19 cellular contexts compared by ENCODE assay signal in the genomic region with DNA sequence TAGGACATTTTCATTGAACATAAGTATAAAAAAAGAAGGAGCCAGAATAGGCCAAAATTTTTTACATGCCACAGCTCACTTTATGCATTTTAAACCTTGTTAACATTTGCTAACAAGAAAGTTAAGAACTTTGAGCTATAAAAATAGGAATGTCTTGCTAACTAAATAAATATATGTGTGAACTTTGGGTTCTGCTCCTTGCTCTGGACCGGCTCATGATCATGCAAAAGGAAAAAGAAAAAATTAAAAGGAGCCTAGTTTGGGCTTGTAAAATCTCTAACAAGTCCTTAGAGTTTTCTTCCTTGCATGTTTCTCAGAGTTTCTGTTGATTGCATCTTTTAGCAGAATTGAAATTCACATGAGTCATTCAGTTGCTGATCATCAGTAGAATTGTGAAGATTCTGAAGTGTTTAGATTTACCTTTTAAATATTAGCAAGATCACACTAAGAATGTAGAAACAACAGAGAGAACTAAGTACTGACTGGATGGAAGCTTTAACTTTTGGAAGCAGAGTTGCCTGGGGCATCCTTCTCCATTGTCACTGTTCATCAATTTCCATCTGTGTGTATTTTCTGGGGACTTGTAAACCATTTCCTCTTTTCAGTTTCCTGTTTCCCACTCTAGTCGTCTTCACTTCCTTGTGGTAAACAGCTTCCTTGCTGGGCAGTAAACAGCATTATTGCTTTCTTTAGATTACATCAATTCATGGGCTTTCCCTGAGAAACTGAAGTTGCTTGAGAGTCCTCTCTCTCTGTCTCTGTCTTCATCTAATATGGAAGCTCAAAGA.
DNase-seq lines count a peak whose midpoint lies in the region; ATAC-seq and TF ChIP-seq lines count a peak whose summit lies in the region.
"Had no signal": no experiment of that assay in that cellular context is flagged by ENCODE, and none has a peak within 500 bp of the region (broad histone marks: within the 10 kb centered on the region; RNA-seq: fewer than 3 reads in every experiment).

No MANE protein-coding gene starts in this region.

- H3K27me3 ChIP-seq in SK-N-SH (ENCODE audit: insufficient read depth) (no peaks in the 10 kb centered on the region), OCI-LY3 (ENCODE audit: low read depth, low read length) (no peaks in the 10 kb centered on the region), smooth muscle cell (ENCODE audit: low read depth) (no peaks in the 10 kb centered on the region)
- no peaks in the 10 kb centered on the region for H3K27me3 ChIP-seq in CD4-positive, alpha-beta memory T cell (ENCODE audit: insufficient read depth, low read length)
- H3K27me3 ChIP-seq: ascending aorta, gastrocnemius medialis, pancreas had no signal

- ATAC-seq in SK-N-SH treated with all-trans-retinoic acid at 6 μM for 48 hours (no peak), GM19455 (IDR thresholded peaks at IDR 0.05; ENCODE audit: unreplicated experiment) (no peak), GM19397 (IDR thresholded peaks at IDR 0.05; ENCODE audit: unreplicated experiment) (no peak)
- ATAC-seq: activated T-helper 17 cell treated with anti-CD3 and anti-CD28 coated beads, Interleukin-2, amount 50 U/mL, for 72 hours; gastrocnemius medialis; pancreas had no signal

- H3K36me3 ChIP-seq in SK-N-SH (replicated peaks in 1 of 2; ENCODE audit: control insufficient read depth in 1 of 2, insufficient read depth in 2 of 2, low read length in 1 of 2) (no peaks in the 10 kb centered on the region), OCI-LY3 (replicated peaks; ENCODE audit: low read depth, low read length) (no peaks in the 10 kb centered on the region), smooth muscle cell (ENCODE audit: low read depth) (no peaks in the 10 kb centered on the region)
- no peaks in the 10 kb centered on the region for H3K36me3 ChIP-seq in CD4-positive, alpha-beta memory T cell (ENCODE audit: insufficient read depth, low read length)
- H3K36me3 ChIP-seq: ascending aorta, gastrocnemius medialis, pancreas had no signal

- no peak for TF ChIP-seq RAD21 in SK-N-SH (IDR thresholded peaks at IDR 0.05; ENCODE audit: low read length)

- no peak for TF ChIP-seq EP300 in SK-N-SH (IDR thresholded peaks at IDR 0.05; ENCODE audit: borderline replicate concordance in 1 of 2, low read depth in 1 of 2, low read length in 1 of 2)

- POLR2A ChIA-PET in SK-N-SH (lab: Yijun Ruan, JAX), result no interaction called here
- POLR2A ChIA-PET in CD4-positive, alpha-beta memory T cell (lab: Charles Lee; ENCODE audit: partially characterized antibody), result no interaction called here

- H3K27ac ChIP-seq in SK-N-SH (ENCODE audit: low read depth in 2 of 2, low read length in 1 of 2) (no peak overlapping the region), OCI-LY3 (ENCODE audit: low read length) (peak overlapping the region; percentile 45), smooth muscle cell (ENCODE audit: low read depth) (peak overlapping the region; percentile 15)
- H3K27ac ChIP-seq in CD4-positive, alpha-beta memory T cell (ENCODE audit: low read depth, low read length), result no peak overlapping the region
- H3K27ac ChIP-seq: ascending aorta, gastrocnemius medialis, pancreas had no signal

- no peaks in the 10 kb centered on the region for H3K9me3 Mint-ChIP-seq in endothelial cell (ENCODE audit: unreplicated experiment)
- H3K9me3 Mint-ChIP-seq in CD4-positive, alpha-beta memory T cell, result peaks cover 0 to 8% (median 6%) of the 10 kb centered on the region in 8 donors

- H3K4me3 Mint-ChIP-seq in endothelial cell (ENCODE audit: unreplicated experiment), result no peak overlapping the region
- no peak overlapping the region for H3K4me3 Mint-ChIP-seq in CD4-positive, alpha-beta memory T cell
- H3K4me3 Mint-ChIP-seq: activated CD4-positive, alpha-beta memory T cell treated with anti-CD3 and anti-CD28 coated beads, Interleukin-2, amount 10 ng/mL, durations not matched to agents 7 days and 5 days; activated T-helper 17 cell treated with anti-CD3 and anti-CD28 coated beads, Interleukin-2, amount 50 U/mL, for 72 hours had no signal

- DNase-seq in SK-N-SH (no peak), endothelial cell (ENCODE audit: low spot score) (no peak), smooth muscle cell (lab: John Stamatoyannopoulos, UW; ENCODE audit: unreplicated experiment) (no peak)
- DNase-seq in CD4-positive, alpha-beta memory T cell, result no peak
- DNase-seq: 8988T; activated CD4-positive, alpha-beta memory T cell treated with anti-CD3 and anti-CD28 coated beads, Interleukin-2, amount 10 ng/mL, durations not matched to agents 7 days and 5 days; COR-L47; gastrocnemius medialis; NCI-H1105 treated with DMSO at 0.1 percent for 48 hours; NCI-H446; pancreas; RPMI8226; T1000 had no signal

- H3K4me3 ChIP-seq in SK-N-SH (ENCODE audit: low read depth in 2 of 2, low read length in 1 of 2) (no peak overlapping the region), OCI-LY3 (ENCODE audit: low read length) (no peak overlapping the region), smooth muscle cell (no peak overlapping the region)
- H3K4me3 ChIP-seq in CD4-positive, alpha-beta memory T cell (ENCODE audit: low read length in 2 of 2), result no peak overlapping the region
- H3K4me3 ChIP-seq: ascending aorta, gastrocnemius medialis, pancreas had no signal

- intact Hi-C loops in CD4-positive, alpha-beta memory T cell (cut with micrococcal nuclease), result no loop called here

- peaks cover 3% of the 10 kb centered on the region for H3K27me3 Mint-ChIP-seq in endothelial cell (ENCODE audit: unreplicated experiment)
- H3K27me3 Mint-ChIP-seq in CD4-positive, alpha-beta memory T cell, result no peaks in the 10 kb centered on the region
- H3K27me3 Mint-ChIP-seq: activated CD4-positive, alpha-beta memory T cell treated with anti-CD3 and anti-CD28 coated beads, Interleukin-2, amount 10 ng/mL, durations not matched to agents 7 days and 5 days; activated T-helper 17 cell treated with anti-CD3 and anti-CD28 coated beads, Interleukin-2, amount 50 U/mL, for 72 hours had no signal

- no peak for TF ChIP-seq CTCF in SK-N-SH (IDR thresholded peaks at IDR 0.05)
- TF ChIP-seq CTCF in OCI-LY3 (IDR thresholded peaks at IDR 0.05; ENCODE audit: low read depth, low read length), result no peak
- TF ChIP-seq CTCF in endothelial cell (IDR thresholded peaks at IDR 0.05; ENCODE audit: unreplicated experiment), result no peak
- no peak for TF ChIP-seq CTCF in smooth muscle cell (IDR thresholded peaks at IDR 0.05; ENCODE audit: borderline replicate concordance, insufficient read depth, poor library complexity, severe bottlenecking)

- peak overlapping the region; percentile 92 for H3K27ac Mint-ChIP-seq in endothelial cell (ENCODE audit: unreplicated experiment)
- H3K27ac Mint-ChIP-seq in CD4-positive, alpha-beta memory T cell, result no peak overlapping the region
- H3K27ac Mint-ChIP-seq: activated CD4-positive, alpha-beta memory T cell treated with anti-CD3 and anti-CD28 coated beads, Interleukin-2, amount 10 ng/mL, durations not matched to agents 7 days and 5 days; activated T-helper 17 cell treated with anti-CD3 and anti-CD28 coated beads, Interleukin-2, amount 50 U/mL, for 72 hours had no signal

- no peaks in the 10 kb centered on the region for H3K36me3 Mint-ChIP-seq in endothelial cell (ENCODE audit: low read depth, unreplicated experiment)
- H3K36me3 Mint-ChIP-seq in CD4-positive, alpha-beta memory T cell, result no peaks in the 10 kb centered on the region

- H4K20me1 ChIP-seq in SK-N-SH (ENCODE audit: insufficient read depth), result no peaks in the 10 kb centered on the region
- H4K20me1 ChIP-seq in OCI-LY3 (ENCODE audit: insufficient read depth, low read length), result no peaks in the 10 kb centered on the region
- no peaks in the 10 kb centered on the region for H4K20me1 ChIP-seq in smooth muscle cell (ENCODE audit: low read depth)

- H3K9ac ChIP-seq in SK-N-SH, result no peak overlapping the region
- H3K9ac ChIP-seq in OCI-LY3 (ENCODE audit: low read length), result no peak overlapping the region
- no peak overlapping the region for H3K9ac ChIP-seq in smooth muscle cell (ENCODE audit: low read depth)

- H3F3A ChIP-seq in SK-N-SH (replicated peaks; ENCODE audit: insufficient read depth) (peaks cover 3% of the 10 kb centered on the region), smooth muscle cell (ENCODE audit: low read depth) (peaks cover 9% of the 10 kb centered on the region)

- H3K79me2 ChIP-seq in SK-N-SH (ENCODE audit: insufficient read depth) (no peaks in the 10 kb centered on the region), OCI-LY3 (ENCODE audit: low read length) (no peaks in the 10 kb centered on the region), smooth muscle cell (ENCODE audit: low read depth) (no peaks in the 10 kb centered on the region)

- 36% methylated on average over 2 of the region's 2 CpGs for WGBS in SK-N-SH (ENCODE audit: low lambda C conversion rate)
- 23% methylated on average over 2 of the region's 2 CpGs for WGBS in smooth muscle cell (ENCODE audit: low lambda C conversion rate)

- no peaks in the 10 kb centered on the region for H3K9me2 ChIP-seq in SK-N-SH

- H3K4me2 ChIP-seq in SK-N-SH (no peak overlapping the region), OCI-LY3 (ENCODE audit: low read length) (peak overlapping the region; percentile 8), smooth muscle cell (no peak overlapping the region)

- H3K4me1 ChIP-seq in SK-N-SH (ENCODE audit: control insufficient read depth in 1 of 2, insufficient read depth in 2 of 2, low read depth in 1 of 2, low read length in 1 of 2), result peaks cover 0 to 13% of the 10 kb centered on the region in 2 experiments; a peak in 2 of 4 replicates
- peaks cover 34% of the 10 kb centered on the region for H3K4me1 ChIP-seq in OCI-LY3 (ENCODE audit: low read length)
- peaks cover 10% of the 10 kb centered on the region for H3K4me1 ChIP-seq in smooth muscle cell (ENCODE audit: low read depth)
- H3K4me1 ChIP-seq in CD4-positive, alpha-beta memory T cell (ENCODE audit: insufficient read depth, low read length), result no peaks in the 10 kb centered on the region
- H3K4me1 ChIP-seq: ascending aorta, gastrocnemius medialis, pancreas had no signal

- peak overlapping the region; percentile 46; the same call in 1 of the 2 replicates for H2AFZ ChIP-seq in SK-N-SH (ENCODE audit: low read depth)
- no peak overlapping the region for H2AFZ ChIP-seq in OCI-LY3 (ENCODE audit: low read depth, low read length)
- peak overlapping the region; percentile 42 for H2AFZ ChIP-seq in smooth muscle cell (ENCODE audit: low read depth)

- CTCF ChIA-PET in SK-N-SH (lab: Yijun Ruan, JAX), result no interaction called here
- CTCF ChIA-PET in CD4-positive, alpha-beta memory T cell (lab: Charles Lee; ENCODE audit: partially characterized antibody), result no interaction called here

- H3K9me3 ChIP-seq in SK-N-SH (no peaks in the 10 kb centered on the region), OCI-LY3 (ENCODE audit: insufficient read depth, low read length) (no peaks in the 10 kb centered on the region), smooth muscle cell (replicated peaks; ENCODE audit: low read depth) (no peaks in the 10 kb centered on the region)
- H3K9me3 ChIP-seq in CD4-positive, alpha-beta memory T cell (ENCODE audit: control insufficient read depth in 1 of 2, low read length in 2 of 2), result no peaks in the 10 kb centered on the region
- H3K9me3 ChIP-seq: ascending aorta, gastrocnemius medialis, pancreas had no signal

- peaks cover 50% of the 10 kb centered on the region for H3K4me1 Mint-ChIP-seq in endothelial cell (ENCODE audit: unreplicated experiment)
- H3K4me1 Mint-ChIP-seq in CD4-positive, alpha-beta memory T cell, result no peaks in the 10 kb centered on the region
- H3K4me1 Mint-ChIP-seq: activated CD4-positive, alpha-beta memory T cell treated with anti-CD3 and anti-CD28 coated beads, Interleukin-2, amount 10 ng/mL, durations not matched to agents 7 days and 5 days; activated T-helper 17 cell treated with anti-CD3 and anti-CD28 coated beads, Interleukin-2, amount 50 U/mL, for 72 hours had no signal

Comparison
In these comparisons a context has a peak if more than half of its experiments do, and no peak if none do; other contexts are left out.
1. H3K27ac ChIP-seq: peak in OCI-LY3 (single experiment) and smooth muscle cell (single experiment); none in SK-N-SH (0 of 2) and CD4-positive, alpha-beta memory T cell (single experiment).